In genomic region chr2:203936535-203936934, GRCh38 we compare ENCODE assay signal across 14 cellular contexts. TPM values are rescaled to one million over a fixed set of nuclear protein-coding genes. Genes with fewer than 3 reads are reported as not detected.
DNase-seq lines count a peak whose midpoint lies in the region; ATAC-seq lines count a peak whose summit lies in the region.
"Had no signal": no experiment of that assay in that cellular context is flagged by ENCODE, and none has a peak within 500 bp of the region (broad histone marks: within the 10 kb centered on the region; RNA-seq: fewer than 3 reads in every experiment).

Gene ICOS (plus strand): TSS chr2:203936763. CDS start chr2:203936815, 52 bp downstream.

- H3K27me3 Mint-ChIP-seq in activated T-cell treated with anti-CD3 and anti-CD28 coated beads, Interleukin-2, amount 50 U/mL, for 4 hours (ENCODE audit: low read depth), result no peaks in the 10 kb centered on the region
- H3K27me3 Mint-ChIP-seq in T-helper 2 cell treated with Interferon-gamma antibody and Interleukin-4, amounts not matched to agents 5 μg/mL and 100 μg/mL, for 36 hours (ENCODE audit: low read depth), result no peaks in the 10 kb centered on the region
- H3K27me3 Mint-ChIP-seq in activated naive CD8-positive, alpha-beta T cell treated with anti-CD3 and anti-CD28 coated beads, Interleukin-2, amount 50 U/mL, for 24 hours, result peaks cover 4% of the 10 kb centered on the region

- DNase-seq in activated T-cell treated with anti-CD3 and anti-CD28 coated beads, Interleukin-2, amount 50 U/mL, for 4 hours, result peak; percentile 35
- DNase-seq in activated T-cell treated with anti-CD3 and anti-CD28 coated beads, Interleukin-2, amount 50 U/mL, for 1 hour, result no peak
- peak; percentile 57 for DNase-seq in T-helper 2 cell treated with Interferon-gamma antibody and Interleukin-4, amounts not matched to agents 5 μg/mL and 100 μg/mL, for 36 hours (ENCODE audit: low spot score)
- DNase-seq in activated naive CD8-positive, alpha-beta T cell treated with anti-CD3 and anti-CD28 coated beads, Interleukin-2, amount 50 U/mL, for 24 hours, result no peak
- DNase-seq in stimulated activated naive CD8-positive, alpha-beta T cell treated with anti-CD3 and anti-CD28 coated beads, Interleukin-15, Interleukin-2, amounts not matched to agents 100 U/mL and 50 U/mL, for 24 hours, result peak; percentile 27
- DNase-seq in NCI-H226, result no peak
- DNase-seq: ACHN; Calu3; effector CD8-positive, alpha-beta T cell; SHP77 treated with DMSO at 0.1 percent for 48 hours had no signal

- H3K27ac Mint-ChIP-seq in T-helper 2 cell treated with Interferon-gamma antibody and Interleukin-4, amounts not matched to agents 5 μg/mL and 100 μg/mL, for 36 hours, result peak within 1 kb of the TSS; percentile 92
- peak within 1 kb of the TSS; percentile 86 for H3K27ac Mint-ChIP-seq in activated naive CD8-positive, alpha-beta T cell treated with anti-CD3 and anti-CD28 coated beads, Interleukin-2, amount 50 U/mL, for 24 hours
- H3K27ac Mint-ChIP-seq: stimulated activated memory B cell treated with anti-CD40 and anti-IgM and Interleukin-4, amounts not matched to agents 10 μg/mL and 1 μg/mL and 100 μg/mL, for 72 hours had no signal

- peak; percentile 42 to 46 for ATAC-seq in activated T-cell treated with anti-CD3 and anti-CD28 coated beads, Interleukin-2, amount 50 U/mL, for 4 hours
- peak; percentile 44 for ATAC-seq in activated naive CD8-positive, alpha-beta T cell treated with anti-CD3 and anti-CD28 coated beads, Interleukin-2, amount 50 U/mL, for 24 hours
- ATAC-seq in stimulated activated naive CD8-positive, alpha-beta T cell treated with anti-CD3 and anti-CD28 coated beads, Interleukin-15, Interleukin-2, amounts not matched to agents 100 U/mL and 50 U/mL, for 24 hours, result peak; percentile 52
- ATAC-seq in HG02840 (IDR thresholded peaks at IDR 0.05; ENCODE audit: low FRiP score, unreplicated experiment) (no peak), GM21367 (IDR thresholded peaks at IDR 0.05; ENCODE audit: unreplicated experiment) (no peak)
- ATAC-seq: stimulated activated memory B cell treated with anti-CD40 and anti-IgM and Interleukin-4, amounts not matched to agents 10 μg/mL and 1 μg/mL and 100 μg/mL, for 72 hours had no signal

- H3K9me3 Mint-ChIP-seq in activated T-cell treated with anti-CD3 and anti-CD28 coated beads, Interleukin-2, amount 50 U/mL, for 4 hours, result peaks cover 6% of the 10 kb centered on the region
- no peaks in the 10 kb centered on the region for H3K9me3 Mint-ChIP-seq in T-helper 2 cell treated with Interferon-gamma antibody and Interleukin-4, amounts not matched to agents 5 μg/mL and 100 μg/mL, for 36 hours
- H3K9me3 Mint-ChIP-seq in activated naive CD8-positive, alpha-beta T cell treated with anti-CD3 and anti-CD28 coated beads, Interleukin-2, amount 50 U/mL, for 24 hours, result peaks cover 6% of the 10 kb centered on the region
- H3K9me3 Mint-ChIP-seq: neural crest cell had no signal

- peak within 1 kb of the TSS; percentile 98 for H3K4me3 Mint-ChIP-seq in activated T-cell treated with anti-CD3 and anti-CD28 coated beads, Interleukin-2, amount 50 U/mL, for 4 hours
- peak within 1 kb of the TSS; percentile 100 for H3K4me3 Mint-ChIP-seq in T-helper 2 cell treated with Interferon-gamma antibody and Interleukin-4, amounts not matched to agents 5 μg/mL and 100 μg/mL, for 36 hours
- peak within 1 kb of the TSS; percentile 95 for H3K4me3 Mint-ChIP-seq in activated naive CD8-positive, alpha-beta T cell treated with anti-CD3 and anti-CD28 coated beads, Interleukin-2, amount 50 U/mL, for 24 hours
- H3K4me3 Mint-ChIP-seq: neural crest cell; stimulated activated memory B cell treated with anti-CD40 and anti-IgM and Interleukin-4, amounts not matched to agents 10 μg/mL and 1 μg/mL and 100 μg/mL, for 72 hours had no signal

- peaks cover 38% of the 10 kb centered on the region for H3K36me3 Mint-ChIP-seq in activated T-cell treated with anti-CD3 and anti-CD28 coated beads, Interleukin-2, amount 50 U/mL, for 4 hours (ENCODE audit: insufficient read depth)
- H3K36me3 Mint-ChIP-seq in T-helper 2 cell treated with Interferon-gamma antibody and Interleukin-4, amounts not matched to agents 5 μg/mL and 100 μg/mL, for 36 hours (ENCODE audit: low read depth), result peaks cover 42% of the 10 kb centered on the region
- H3K36me3 Mint-ChIP-seq in activated naive CD8-positive, alpha-beta T cell treated with anti-CD3 and anti-CD28 coated beads, Interleukin-2, amount 50 U/mL, for 24 hours (ENCODE audit: low read depth), result peaks cover 60% of the 10 kb centered on the region
- H3K36me3 Mint-ChIP-seq: stimulated activated memory B cell treated with anti-CD40 and anti-IgM and Interleukin-4, amounts not matched to agents 10 μg/mL and 1 μg/mL and 100 μg/mL, for 72 hours had no signal

- H3K4me1 Mint-ChIP-seq in activated T-cell treated with anti-CD3 and anti-CD28 coated beads, Interleukin-2, amount 50 U/mL, for 4 hours (ENCODE audit: low read depth), result peaks cover 53% of the 10 kb centered on the region
- peaks cover 52% of the 10 kb centered on the region for H3K4me1 Mint-ChIP-seq in T-helper 2 cell treated with Interferon-gamma antibody and Interleukin-4, amounts not matched to agents 5 μg/mL and 100 μg/mL, for 36 hours (ENCODE audit: low read depth)
- H3K4me1 Mint-ChIP-seq in activated naive CD8-positive, alpha-beta T cell treated with anti-CD3 and anti-CD28 coated beads, Interleukin-2, amount 50 U/mL, for 24 hours, result peaks cover 70% of the 10 kb centered on the region
- H3K4me1 Mint-ChIP-seq: neural crest cell had no signal

RNA-seq across cellular contexts. Expression of gene ICOS, which starts in this region (rescaled TPM):
- total RNA-seq in activated T-cell treated with anti-CD3 and anti-CD28 coated beads, Interleukin-2, amount 50 U/mL, for 4 hours, result 100 to 1,000 TPM; 161 to 213 (median 177) TPM
- total RNA-seq: Calu3, neural crest cell had no signal

Comparison
In these comparisons a context has a peak if more than half of its experiments do, and no peak if none do; other contexts are left out.
1. DNase-seq: peak in activated T-cell treated with anti-CD3 and anti-CD28 coated beads, Interleukin-2, amount 50 U/mL, for 4 hours (single experiment), T-helper 2 cell treated with Interferon-gamma antibody and Interleukin-4, amounts not matched to agents 5 μg/mL and 100 μg/mL, for 36 hours (single experiment) and stimulated activated naive CD8-positive, alpha-beta T cell treated with anti-CD3 and anti-CD28 coated beads, Interleukin-15, Interleukin-2, amounts not matched to agents 100 U/mL and 50 U/mL, for 24 hours (single experiment); none in activated T-cell treated with anti-CD3 and anti-CD28 coated beads, Interleukin-2, amount 50 U/mL, for 1 hour (single experiment), activated naive CD8-positive, alpha-beta T cell treated with anti-CD3 and anti-CD28 coated beads, Interleukin-2, amount 50 U/mL, for 24 hours (single experiment) and NCI-H226 (single experiment).
2. ATAC-seq: peak in activated T-cell treated with anti-CD3 and anti-CD28 coated beads, Interleukin-2, amount 50 U/mL, for 4 hours (2 of 2), activated naive CD8-positive, alpha-beta T cell treated with anti-CD3 and anti-CD28 coated beads, Interleukin-2, amount 50 U/mL, for 24 hours (single experiment) and stimulated activated naive CD8-positive, alpha-beta T cell treated with anti-CD3 and anti-CD28 coated beads, Interleukin-15, Interleukin-2, amounts not matched to agents 100 U/mL and 50 U/mL, for 24 hours (single experiment); none in HG02840 (single experiment) and GM21367 (single experiment).
3. Peak in every context shown above with its lines, with median percentiles within 50 percentile points of each other: H3K4me3 Mint-ChIP-seq.